31 cellular contexts compared by ENCODE assay signal in genomic region chr7:49800031-49800430, GRCh38. TPM values are rescaled to one million over a fixed set of nuclear protein-coding genes. Genes with fewer than 3 reads are reported as not detected.
"Had no signal": no experiment of that assay in that cellular context is flagged by ENCODE, and none has a peak within 500 bp of the region (broad histone marks: within the 10 kb centered on the region; RNA-seq: fewer than 3 reads in every experiment).

No MANE protein-coding gene starts in this region.

- H3K27me3 ChIP-seq: brain microvascular endothelial cell, Peyer's patch, SJSA1 had no signal

- H3K36me3 ChIP-seq: brain microvascular endothelial cell, Peyer's patch, SJSA1 had no signal

- H3K9me3 ChIP-seq: Peyer's patch, SJSA1, SK-N-SH had no signal

- H3K4me1 ChIP-seq: Peyer's patch, SJSA1 had no signal

- DNase-seq: activated CD4-positive, alpha-beta T cell treated with anti-CD3 and anti-CD28 coated beads, Interleukin-2, amount 10 ng/mL, durations not matched to agents 24 days and 14 days; activated CD4-positive, alpha-beta T cell treated with anti-CD3 and anti-CD28 coated beads, Interleukin-2, amount 50 U/mL, for 4 hours; activated CD8-positive, alpha-beta T cell treated with anti-CD3 and anti-CD28 coated beads for 36 hours; activated effector memory CD4-positive, alpha-beta T cell treated with anti-CD3 and anti-CD28 coated beads, Interleukin-2, amount 50 U/mL, for 16 hours; activated naive CD4-positive, alpha-beta T cell; activated naive CD4-positive, alpha-beta T cell treated with anti-CD3 and anti-CD28 coated beads, Interleukin-2, amount 50 U/mL, for 16 hours; activated naive CD8-positive, alpha-beta T cell treated with anti-CD3 and anti-CD28 coated beads for 36 hours; activated T-cell treated with anti-CD3 and anti-CD28 coated beads, Interleukin-2, amount 50 U/mL, for 1 hour; activated T-cell treated with anti-CD3 and anti-CD28 coated beads, Interleukin-2, amount 50 U/mL, for 72 hours; amniotic stem cell; aorta; brain microvascular endothelial cell; central memory CD4-positive, alpha-beta T cell; NCI-H1092 treated with DMSO at 0.1 percent for 48 hours; NCI-H1417; NCI-H187 treated with DMSO at 0.1 percent for 48 hours; NCI-H2081 treated with DMSO at 0.1 percent for 48 hours; NCI-H345; NCI-H510A treated with DMSO at 0.1 percent for 48 hours; NCI-H526 treated with DMSO at 0.1 percent for 48 hours; NCI-H774; PC-3; Peyer's patch; RPMI8226; SHP77 treated with DMSO at 0.1 percent for 48 hours; SK-N-SH had no signal

- H3K27ac ChIP-seq: brain microvascular endothelial cell, KMS-11, Peyer's patch, SJSA1 had no signal

- H3K4me3 ChIP-seq: Peyer's patch, SJSA1 had no signal

RNA-seq across cellular contexts. Expression of gene VWC2, which starts 26.6 kb away (rescaled TPM):
- total RNA-seq: activated CD4-positive, alpha-beta T cell treated with anti-CD3 and anti-CD28 coated beads, Interleukin-2, amount 10 ng/mL, durations not matched to agents 24 days and 14 days; activated CD8-positive, alpha-beta memory T cell treated with anti-CD3 and anti-CD28 coated beads for 36 hours; activated CD8-positive, alpha-beta T cell treated with anti-CD3 and anti-CD28 coated beads for 36 hours; activated naive CD8-positive, alpha-beta T cell treated with anti-CD3 and anti-CD28 coated beads for 36 hours; activated T-cell treated with anti-CD3 and anti-CD28 coated beads, Interleukin-2, amount 50 U/mL, for 72 hours; activated T-helper 17 cell treated with anti-CD3 and anti-CD28 coated beads, Interleukin-2, amount 50 U/mL, for 72 hours; aorta; LHCN-M2; PC-3; SJSA1 had no signal
